In genomic region chr6:139587469-139587868, GRCh38 we compare ENCODE assay signal across 10 cellular contexts.
DNase-seq lines count a peak whose midpoint lies in the region; ATAC-seq, FAIRE-seq and TF ChIP-seq lines count a peak whose summit lies in the region.
"Had no signal": no experiment of that assay in that cellular context is flagged by ENCODE, and none has a peak within 500 bp of the region (broad histone marks: within the 10 kb centered on the region; RNA-seq: fewer than 3 reads in every experiment).

No MANE protein-coding gene starts in this region.

- no peaks in the 10 kb centered on the region for H3K27me3 ChIP-seq in fibroblast of lung (ENCODE audit: control insufficient read depth, insufficient read depth, low read length)

- ATAC-seq in activated T-cell treated with anti-CD3 and anti-CD28 coated beads, Interleukin-2, amount 50 U/mL, for 72 hours (replicated peaks in 1 of 2) = no peak

- H3K9me3 ChIP-seq in fibroblast of lung (ENCODE audit: control insufficient read depth, insufficient read depth, low read depth, low read length) = no peaks in the 10 kb centered on the region

- peak overlapping the region; percentile 87 for H3K27ac ChIP-seq in fibroblast of lung (ENCODE audit: insufficient read depth, low read length)

- no peak overlapping the region for H3K4me3 Mint-ChIP-seq in activated T-cell treated with anti-CD3 and anti-CD28 coated beads, Interleukin-2, amount 50 U/mL, for 72 hours
- H3K4me3 Mint-ChIP-seq: activated CD4-positive, alpha-beta memory T cell treated with anti-CD3 and anti-CD28 coated beads for 36 hours had no signal

- TF ChIP-seq CTCF in fibroblast of lung (conservative IDR thresholded peaks at IDR 0.05 in 1 of 2, IDR thresholded peaks at IDR 0.05 in 1 of 2; ENCODE audit: low read depth in 1 of 2, low read length in 2 of 2) (no peak), retinal pigment epithelial cell (conservative IDR thresholded peaks at IDR 0.05; ENCODE audit: low read depth, low read length) (no peak), GM13977 (IDR thresholded peaks at IDR 0.05; ENCODE audit: extremely low read depth, insufficient read depth, missing control alignments) (no peak)

- peak; percentile 51 for DNase-seq in DMS114 treated with DMSO at 0.1 percent for 48 hours (lab: John Stamatoyannopoulos, UW; ENCODE audit: unreplicated experiment)
- peak; percentile 95 for DNase-seq in RPMI7951 (ENCODE audit: low read depth)
- peak; percentile 86 to 98 for DNase-seq in fibroblast of lung (ENCODE audit: low read depth in 2 of 2)
- DNase-seq in retinal pigment epithelial cell (ENCODE audit: low read depth) = peak; percentile 79
- no peak for DNase-seq in activated T-cell treated with anti-CD3 and anti-CD28 coated beads, Interleukin-2, amount 50 U/mL, for 72 hours
- DNase-seq in GM12892 (ENCODE audit: insufficient read length) = no peak
- no peak for DNase-seq in GM13977 (ENCODE audit: low spot score)
- no peak for DNase-seq in NCI-H1048 (lab: John Stamatoyannopoulos, UW)
- DNase-seq: activated CD4-positive, alpha-beta memory T cell treated with anti-CD3 and anti-CD28 coated beads for 36 hours had no signal

- H3K36me3 ChIP-seq in fibroblast of lung (ENCODE audit: control insufficient read depth, insufficient read depth, low read length) = no peaks in the 10 kb centered on the region

- no peak overlapping the region for H2AFZ ChIP-seq in fibroblast of lung (ENCODE audit: low read length)

- H4K20me1 ChIP-seq in fibroblast of lung (ENCODE audit: control insufficient read depth, extremely low read depth, insufficient read depth, low read length) = no peaks in the 10 kb centered on the region

- no peak overlapping the region for H3K9ac ChIP-seq in fibroblast of lung (ENCODE audit: insufficient read depth, low read length)

- no peaks in the 10 kb centered on the region for H3K9me3 Mint-ChIP-seq in activated T-cell treated with anti-CD3 and anti-CD28 coated beads, Interleukin-2, amount 50 U/mL, for 72 hours
- H3K9me3 Mint-ChIP-seq: activated CD4-positive, alpha-beta memory T cell treated with anti-CD3 and anti-CD28 coated beads for 36 hours had no signal

- no peaks in the 10 kb centered on the region for H3K79me2 ChIP-seq in fibroblast of lung (ENCODE audit: control insufficient read depth, insufficient read depth, low read length)

- H3K4me1 ChIP-seq in fibroblast of lung (ENCODE audit: control insufficient read depth, extremely low read depth, insufficient read depth, low read length) = peaks cover 17% of the 10 kb centered on the region

- H3K36me3 Mint-ChIP-seq in activated T-cell treated with anti-CD3 and anti-CD28 coated beads, Interleukin-2, amount 50 U/mL, for 72 hours (ENCODE audit: insufficient read depth in 2 of 2) = no peaks in the 10 kb centered on the region
- H3K36me3 Mint-ChIP-seq: activated CD4-positive, alpha-beta memory T cell treated with anti-CD3 and anti-CD28 coated beads for 36 hours had no signal

- no peak for FAIRE-seq in GM12892 (lab: Jason Lieb, UNC)
- FAIRE-seq: colon had no signal

- no peak overlapping the region for H3K4me2 ChIP-seq in fibroblast of lung (ENCODE audit: extremely low read depth, insufficient read depth, low read length)

- no peak overlapping the region for H3K4me3 ChIP-seq in fibroblast of lung (replicated peaks in 1 of 4; ENCODE audit: control extremely low read depth in 1 of 4, insufficient read depth in 1 of 4, low read depth in 3 of 4, low read length in 4 of 4)
- H3K4me3 ChIP-seq in retinal pigment epithelial cell (ENCODE audit: low read length) = no peak overlapping the region

- peaks cover 45% of the 10 kb centered on the region for H3K27me3 Mint-ChIP-seq in activated T-cell treated with anti-CD3 and anti-CD28 coated beads, Interleukin-2, amount 50 U/mL, for 72 hours (ENCODE audit: low read depth)

- H3K4me1 Mint-ChIP-seq in activated T-cell treated with anti-CD3 and anti-CD28 coated beads, Interleukin-2, amount 50 U/mL, for 72 hours (ENCODE audit: low read depth) = peaks cover 5% of the 10 kb centered on the region

- in situ Hi-C loops in GM13977 (cut with MboI; ENCODE audit: low pct_unique_long_range_greater_than_20kb, low sequenced_read_pairs, unreplicated experiment) = no loop called here

- H3K27ac Mint-ChIP-seq in activated T-cell treated with anti-CD3 and anti-CD28 coated beads, Interleukin-2, amount 50 U/mL, for 72 hours = no peak overlapping the region
- H3K27ac Mint-ChIP-seq: activated CD4-positive, alpha-beta memory T cell treated with anti-CD3 and anti-CD28 coated beads for 36 hours had no signal

- TF ChIP-seq POLR2A in GM12892 (IDR thresholded peaks at IDR 0.05; ENCODE audit: low read depth, low read length) = no peak

Comparison
In these comparisons a context has a peak if more than half of its experiments do, and no peak if none do; other contexts are left out.
1. DNase-seq: peak in DMS114 treated with DMSO at 0.1 percent for 48 hours (single experiment), RPMI7951 (single experiment), fibroblast of lung (2 of 2) and retinal pigment epithelial cell (single experiment); none in activated T-cell treated with anti-CD3 and anti-CD28 coated beads, Interleukin-2, amount 50 U/mL, for 72 hours (0 of 2), GM12892 (single experiment), GM13977 (single experiment) and NCI-H1048 (single experiment).